Comparison of ENCODE assay signal across 10 cellular contexts in genomic region chr5:112338681-112339337, GRCh38.
DNase-seq lines count a peak whose midpoint lies in the region; ATAC-seq, FAIRE-seq and TF ChIP-seq lines count a peak whose summit lies in the region.
"Had no signal": no experiment of that assay in that cellular context is flagged by ENCODE, and none has a peak within 500 bp of the region (broad histone marks: within the 10 kb centered on the region; RNA-seq: fewer than 3 reads in every experiment).

No MANE protein-coding gene starts in this region.

- CTCF ChIA-PET in K562 (lab: Yijun Ruan, JAX; ENCODE audit: low intra/inter-chr PET ratio), result no interaction called here

- no peak for TF ChIP-seq POLR2A in K562 (conservative IDR thresholded peaks at IDR 0.05)

- no peak for TF ChIP-seq EP300 in K562 (IDR thresholded peaks at IDR 0.05; ENCODE audit: low read length)

- no peak overlapping the region for H3K9ac ChIP-seq in K562 (ENCODE audit: insufficient read depth in 1 of 2, low read depth in 2 of 2, low read length in 2 of 2)

- 0% methylated on average over 5 of the region's 5 CpGs for WGBS in K562 (ENCODE audit: insufficient coverage, low coverage, missing lambda C conversion rate)
- 48% methylated on average over 5 of the region's 5 CpGs for WGBS in right cardiac atrium

- BruUV-seq in K562 (replicated peaks; lab: Mats Ljungman, UMichigan), result no TSS peak

- FAIRE-seq in K562 (lab: Jason Lieb, UNC), result no peak

- H3K27ac ChIP-seq in K562 (ENCODE audit: extremely low read depth, low read depth, low read length) (no peak overlapping the region), right cardiac atrium (ENCODE audit: low read length) (peak overlapping the region; percentile 97), substantia nigra (ENCODE audit: low read depth, low read length, poor library complexity, severe bottlenecking) (peak overlapping the region; percentile 32)

- DNase-seq in M059J (ENCODE audit: low read depth) (peak; percentile 32), K562 (ENCODE audit: extremely low read depth in 1 of 4, low spot score in 3 of 4) (no peak), right cardiac atrium (no peak), substantia nigra (lab: John Stamatoyannopoulos, UW) (peak in 2 of 49 donors; percentile 13 to 19), NAMALWA (ENCODE audit: low spot score) (no peak)
- DNase-seq: NCI-H1694, T-helper 2 cell had no signal

- H3K27me3 ChIP-seq in K562 (ENCODE audit: control insufficient read depth in 2 of 2, insufficient read depth in 2 of 2, low read length in 2 of 2) (peaks cover 0 to 9% of the 10 kb centered on the region in 2 experiments; a peak in 2 of 5 replicates), right cardiac atrium (ENCODE audit: control insufficient read depth, insufficient read depth) (no peaks in the 10 kb centered on the region)

- no peak for TF ChIP-seq RAD21 in K562 (CRISPR knock-in tag; conservative IDR thresholded peaks at IDR 0.05 in 1 of 2, IDR thresholded peaks at IDR 0.05 in 1 of 2)

- H3K9me3 ChIP-seq in K562 (replicated peaks; ENCODE audit: control insufficient read depth, insufficient read depth, low read depth, low read length) (no peaks in the 10 kb centered on the region), right cardiac atrium (ENCODE audit: control insufficient read depth, low read length) (no peaks in the 10 kb centered on the region)

- no peaks in the 10 kb centered on the region for H3K4me1 ChIP-seq in K562 (replicated peaks in 1 of 2; ENCODE audit: control insufficient read depth in 2 of 2, insufficient read depth in 2 of 2, low read length in 2 of 2)
- H3K4me1 ChIP-seq in right cardiac atrium (ENCODE audit: control insufficient read depth, insufficient read depth, low read length), result peaks cover 18% of the 10 kb centered on the region

- H3K36me3 ChIP-seq in K562 (ENCODE audit: control insufficient read depth, insufficient read depth, low read length), result no peaks in the 10 kb centered on the region

- H3K79me2 ChIP-seq in K562 (ENCODE audit: control insufficient read depth, insufficient read depth, low read length), result no peaks in the 10 kb centered on the region

- ATAC-seq in K562, result no peak
- ATAC-seq in right cardiac atrium, result peak; percentile 81 to 92
- ATAC-seq in HG02852 (IDR thresholded peaks at IDR 0.05; ENCODE audit: unreplicated experiment), result no peak
- ATAC-seq in GM19035 (IDR thresholded peaks at IDR 0.05; ENCODE audit: unreplicated experiment), result no peak
- no peak for ATAC-seq in GM21423 (IDR thresholded peaks at IDR 0.05; ENCODE audit: unreplicated experiment)

- no peak overlapping the region for H3K4me3 ChIP-seq in K562
- H3K4me3 ChIP-seq in right cardiac atrium (ENCODE audit: low read length), result no peak overlapping the region

- H2AFZ ChIP-seq in K562 (ENCODE audit: low read depth, low read length), result no peak overlapping the region

- TF ChIP-seq CTCF in K562 (IDR thresholded peaks at IDR 0.05 in 2 of 3, conservative IDR thresholded peaks at IDR 0.05 in 1 of 3; ENCODE audit: insufficient read depth in 2 of 3, low read depth in 1 of 3, low read length in 3 of 3), result no peak

- no peaks in the 10 kb centered on the region for H3K9me1 ChIP-seq in K562 (ENCODE audit: control insufficient read depth, insufficient read depth, low read length)

- POLR2A ChIA-PET in K562 (lab: Yijun Ruan, JAX), result no interaction called here

- in situ Hi-C loops in K562 (cut with MboI), result no loop called here

- H4K20me1 ChIP-seq in K562 (replicated peaks; ENCODE audit: control insufficient read depth, insufficient read depth, low read length), result no peaks in the 10 kb centered on the region

- intact Hi-C loops in K562 (cut with micrococcal nuclease) (no loop called here), right cardiac atrium (cut with DNase I) (no loop called here)

- H3K4me2 ChIP-seq in K562 (ENCODE audit: insufficient read depth, low read length), result no peak overlapping the region

TF ChIP-seq in K562, 482 proteins besides CTCF, POLR2A, EP300 and RAD21:
- TF ChIP-seq CEBPG (CRISPR knock-in tag; IDR thresholded peaks at IDR 0.05) (no peak), CEBPG (tag; conservative IDR thresholded peaks at IDR 0.05 in 1 of 2, IDR thresholded peaks at IDR 0.05 in 1 of 2) (peak in 1 of 2 experiments; percentile 72; a peak in 2 of 4 replicates), CEBPB (tag; IDR thresholded peaks at IDR 0.05) (peak; percentile 55), ZNF282 (CRISPR knock-in tag; IDR thresholded peaks at IDR 0.05) (no peak), ILK (tag; IDR thresholded peaks at IDR 0.05; ENCODE audit: borderline replicate concordance, low read depth) (no peak)

Comparison
In these comparisons a context has a peak if more than half of its experiments do, and no peak if none do; other contexts are left out.
1. ATAC-seq: peak in right cardiac atrium (2 of 2); none in K562 (single experiment), HG02852 (single experiment), GM19035 (single experiment) and GM21423 (single experiment).